ENCODE assay signal across 14 cellular contexts in the genomic region with DNA sequence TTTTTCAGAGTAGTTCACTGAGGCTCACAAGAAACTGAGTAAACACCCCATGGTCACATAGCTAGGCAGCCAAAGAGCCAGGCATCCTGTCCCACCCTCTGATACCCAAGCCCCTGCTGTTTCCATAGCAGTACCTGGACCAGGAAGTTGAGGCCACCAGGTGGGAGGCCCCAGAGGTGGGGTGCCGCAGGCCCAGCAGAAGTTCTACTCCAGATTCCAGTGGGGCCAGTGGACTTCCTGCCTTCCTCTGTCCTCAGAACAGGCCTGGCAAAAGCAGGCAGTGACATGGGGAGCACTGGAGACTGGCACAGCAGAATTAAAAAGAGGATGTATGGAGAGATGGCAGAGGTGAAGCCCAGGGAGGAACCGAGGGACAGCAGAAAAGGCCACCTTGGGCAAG. TPM values are rescaled to one million over a fixed set of nuclear protein-coding genes. Genes with fewer than 3 reads are reported as not detected.
DNase-seq lines count a peak whose midpoint lies in the region; ATAC-seq and TF ChIP-seq lines count a peak whose summit lies in the region.
"Had no signal": no experiment of that assay in that cellular context is flagged by ENCODE, and none has a peak within 500 bp of the region (broad histone marks: within the 10 kb centered on the region; RNA-seq: fewer than 3 reads in every experiment).

No MANE protein-coding gene starts in this region.

- ATAC-seq in gastroesophageal sphincter = no peak
- no peak for ATAC-seq in stimulated activated effector memory CD8-positive, alpha-beta T cell treated with anti-CD3 and anti-CD28 coated beads, Interleukin-12 subunit alpha, Interleukin-12 subunit beta, amount 100 ng/mL, for 72 hours
- no peak for ATAC-seq in GM21360 (IDR thresholded peaks at IDR 0.05; ENCODE audit: unreplicated experiment)
- no peak for ATAC-seq in HG02885 (IDR thresholded peaks at IDR 0.05; ENCODE audit: poor library complexity, unreplicated experiment)
- ATAC-seq: heart left ventricle had no signal

- no peaks in the 10 kb centered on the region for H3K9me3 ChIP-seq in Loucy (ENCODE audit: insufficient read depth, low read depth, low read length)
- H3K9me3 ChIP-seq in gastroesophageal sphincter = no peaks in the 10 kb centered on the region
- H3K9me3 ChIP-seq: heart left ventricle, neutrophil, upper lobe of left lung had no signal

- no peak for TF ChIP-seq POLR2A in gastroesophageal sphincter (IDR thresholded peaks at IDR 0.05)

- TF ChIP-seq CTCF in Loucy (conservative IDR thresholded peaks at IDR 0.05; ENCODE audit: low read length) = no peak
- no peak for TF ChIP-seq CTCF in gastroesophageal sphincter (IDR thresholded peaks at IDR 0.05)

- H3F3A ChIP-seq in Loucy (ENCODE audit: low read depth) = no peaks in the 10 kb centered on the region

- no peaks in the 10 kb centered on the region for H3K9me2 ChIP-seq in Loucy (replicated peaks; ENCODE audit: low read depth, low read length)

- no peaks in the 10 kb centered on the region for H3K9me3 Mint-ChIP-seq in stimulated activated effector memory CD8-positive, alpha-beta T cell treated with anti-CD3 and anti-CD28 coated beads, Interleukin-12 subunit alpha, Interleukin-12 subunit beta, amount 100 ng/mL, for 72 hours
- H3K9me3 Mint-ChIP-seq: activated CD4-positive, alpha-beta memory T cell treated with anti-CD3 and anti-CD28 coated beads for 36 hours had no signal

- peak overlapping the region; percentile 27 for H3K9ac ChIP-seq in Loucy (ENCODE audit: low read depth, low read length, poor library complexity, severe bottlenecking)

- 60 to 100% methylated on average over 1 of the region's 2 CpGs for WGBS in gastroesophageal sphincter (ENCODE audit: low coverage in 1 of 2), 2 donors

- H3K4me3 Mint-ChIP-seq in stimulated activated effector memory CD8-positive, alpha-beta T cell treated with anti-CD3 and anti-CD28 coated beads, Interleukin-12 subunit alpha, Interleukin-12 subunit beta, amount 100 ng/mL, for 72 hours = peak overlapping the region; percentile 64
- H3K4me3 Mint-ChIP-seq: activated CD4-positive, alpha-beta memory T cell treated with anti-CD3 and anti-CD28 coated beads for 36 hours had no signal

- no peaks in the 10 kb centered on the region for H3K36me3 Mint-ChIP-seq in stimulated activated effector memory CD8-positive, alpha-beta T cell treated with anti-CD3 and anti-CD28 coated beads, Interleukin-12 subunit alpha, Interleukin-12 subunit beta, amount 100 ng/mL, for 72 hours
- H3K36me3 Mint-ChIP-seq: activated CD4-positive, alpha-beta memory T cell treated with anti-CD3 and anti-CD28 coated beads for 36 hours had no signal

- no peaks in the 10 kb centered on the region for H3K79me2 ChIP-seq in Loucy (ENCODE audit: insufficient read depth, low read length)

- H3K4me3 ChIP-seq in Loucy (ENCODE audit: low read length, poor library complexity, severe bottlenecking) = no peak overlapping the region
- no peak overlapping the region for H3K4me3 ChIP-seq in gastroesophageal sphincter

- no peak overlapping the region for H2AFZ ChIP-seq in Loucy (ENCODE audit: low read length)

- DNase-seq in NCI-H748 (lab: John Stamatoyannopoulos, UW; ENCODE audit: unreplicated experiment) = peak; percentile 77
- no peak for DNase-seq in NCI-H748 treated with DMSO at 0.1 percent for 48 hours (lab: John Stamatoyannopoulos, UW)
- DNase-seq in stimulated activated effector memory CD8-positive, alpha-beta T cell treated with anti-CD3 and anti-CD28 coated beads, Interleukin-12 subunit alpha, Interleukin-12 subunit beta, amount 100 ng/mL, for 72 hours (ENCODE audit: low spot score in 2 of 2) = no peak
- no peak for DNase-seq in NCI-H2081 treated with DMSO at 0.1 percent for 48 hours (lab: John Stamatoyannopoulos, UW)
- DNase-seq: activated CD4-positive, alpha-beta memory T cell treated with anti-CD3 and anti-CD28 coated beads for 36 hours; activated effector memory CD4-positive, alpha-beta T cell treated with Interleukin-2 at 50 U/mL for 16 hours; DND-41 had no signal

- H3K4me1 ChIP-seq in Loucy (ENCODE audit: insufficient read depth, low read length, poor library complexity, severe bottlenecking) = peaks cover 20% of the 10 kb centered on the region
- peaks cover 0 to 49% (median 16%) of the 10 kb centered on the region in 3 donors for H3K4me1 ChIP-seq in gastroesophageal sphincter

- H3K27me3 ChIP-seq in Loucy (ENCODE audit: insufficient read depth, low read length, poor library complexity, severe bottlenecking) (no peaks in the 10 kb centered on the region), gastroesophageal sphincter (no peaks in the 10 kb centered on the region)

- H3K27ac ChIP-seq in gastroesophageal sphincter = peak overlapping the region; percentile 91 to 99 (median 98)
- H3K27ac ChIP-seq: neutrophil had no signal

- H3K36me3 ChIP-seq in Loucy (ENCODE audit: insufficient read depth, low read length) (no peaks in the 10 kb centered on the region), gastroesophageal sphincter (peaks cover 0 to 22% of the 10 kb centered on the region in 2 donors)
- H3K36me3 ChIP-seq: neutrophil had no signal

- no peak overlapping the region for H3K27ac Mint-ChIP-seq in stimulated activated effector memory CD8-positive, alpha-beta T cell treated with anti-CD3 and anti-CD28 coated beads, Interleukin-12 subunit alpha, Interleukin-12 subunit beta, amount 100 ng/mL, for 72 hours
- H3K27ac Mint-ChIP-seq: activated CD4-positive, alpha-beta memory T cell treated with anti-CD3 and anti-CD28 coated beads for 36 hours had no signal

- H4K20me1 ChIP-seq in Loucy (ENCODE audit: insufficient read depth, low read length, poor library complexity, severe bottlenecking) = no peaks in the 10 kb centered on the region

- TF ChIP-seq EP300 in gastroesophageal sphincter (IDR thresholded peaks at IDR 0.05) = no peak

- H3K4me2 ChIP-seq in Loucy (ENCODE audit: low read depth, low read length, poor library complexity, severe bottlenecking) = no peak overlapping the region

- peaks cover 22% of the 10 kb centered on the region for H3K4me1 Mint-ChIP-seq in stimulated activated effector memory CD8-positive, alpha-beta T cell treated with anti-CD3 and anti-CD28 coated beads, Interleukin-12 subunit alpha, Interleukin-12 subunit beta, amount 100 ng/mL, for 72 hours

RNA-seq across cellular contexts. Expression of gene FOXO6, which starts 19.0 kb away (rescaled TPM):
- 1 to 10 TPM in 3 of 4 donors, under 1 TPM in 1; 0.27 to 2.2 (median 1.9) TPM for total RNA-seq in gastroesophageal sphincter
